ENCODE assay signal across 1 cellular context in the genomic region with DNA sequence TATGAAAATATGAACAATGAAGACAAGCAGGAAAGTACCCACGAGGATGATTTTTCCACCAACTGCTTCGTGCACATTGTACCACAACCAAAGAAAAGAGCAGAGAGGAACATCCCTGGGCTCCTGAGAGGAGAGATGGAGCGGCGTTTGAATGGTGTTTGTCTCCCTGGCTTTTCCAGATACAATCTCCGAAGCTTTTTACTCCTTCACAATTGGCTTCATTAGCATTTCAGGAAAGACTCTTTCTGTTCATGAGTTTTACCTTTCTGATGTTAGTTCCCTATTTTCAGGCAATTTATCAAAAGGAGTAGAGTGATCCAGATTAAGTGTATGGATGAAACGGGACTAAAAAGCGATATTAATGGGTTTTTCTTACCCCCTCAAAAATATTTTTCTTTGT.
TF ChIP-seq lines count a peak whose summit lies in the region.

No MANE protein-coding gene starts in this region.

TF ChIP-seq in K562, 482 proteins besides CTCF, POLR2A, EP300 and RAD21 (continued from another document):
- TF ChIP-seq, protein P1, sequence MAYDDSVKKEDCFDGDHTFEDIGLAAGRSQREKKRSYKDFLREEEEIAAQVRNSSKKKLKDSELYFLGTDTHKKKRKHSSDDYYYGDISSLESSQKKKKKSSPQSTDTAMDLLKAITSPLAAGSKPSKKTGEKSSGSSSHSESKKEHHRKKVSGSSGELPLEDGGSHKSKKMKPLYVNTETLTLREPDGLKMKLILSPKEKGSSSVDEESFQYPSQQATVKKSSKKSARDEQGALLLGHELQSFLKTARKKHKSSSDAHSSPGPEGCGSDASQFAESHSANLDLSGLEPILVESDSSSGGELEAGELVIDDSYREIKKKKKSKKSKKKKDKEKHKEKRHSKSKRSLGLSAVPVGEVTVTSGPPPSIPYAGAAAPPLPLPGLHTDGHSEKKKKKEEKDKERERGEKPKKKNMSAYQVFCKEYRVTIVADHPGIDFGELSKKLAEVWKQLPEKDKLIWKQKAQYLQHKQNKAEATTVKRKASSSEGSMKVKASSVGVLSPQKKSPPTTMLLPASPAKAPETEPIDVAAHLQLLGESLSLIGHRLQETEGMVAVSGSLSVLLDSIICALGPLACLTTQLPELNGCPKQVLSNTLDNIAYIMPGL (CRISPR knock-in tag; IDR thresholded peaks at IDR 0.05), result no peak
- TF ChIP-seq, protein P2, sequence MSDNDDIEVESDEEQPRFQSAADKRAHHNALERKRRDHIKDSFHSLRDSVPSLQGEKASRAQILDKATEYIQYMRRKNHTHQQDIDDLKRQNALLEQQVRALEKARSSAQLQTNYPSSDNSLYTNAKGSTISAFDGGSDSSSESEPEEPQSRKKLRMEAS (CRISPR knock-in tag; IDR thresholded peaks at IDR 0.05), result no peak
- TF ChIP-seq ZEB2 (IDR thresholded peaks at IDR 0.05), result no peak
- TF ChIP-seq PHF21A (IDR thresholded peaks at IDR 0.05; ENCODE audit: borderline replicate concordance, low read depth), result no peak
- TF ChIP-seq, protein P3, sequence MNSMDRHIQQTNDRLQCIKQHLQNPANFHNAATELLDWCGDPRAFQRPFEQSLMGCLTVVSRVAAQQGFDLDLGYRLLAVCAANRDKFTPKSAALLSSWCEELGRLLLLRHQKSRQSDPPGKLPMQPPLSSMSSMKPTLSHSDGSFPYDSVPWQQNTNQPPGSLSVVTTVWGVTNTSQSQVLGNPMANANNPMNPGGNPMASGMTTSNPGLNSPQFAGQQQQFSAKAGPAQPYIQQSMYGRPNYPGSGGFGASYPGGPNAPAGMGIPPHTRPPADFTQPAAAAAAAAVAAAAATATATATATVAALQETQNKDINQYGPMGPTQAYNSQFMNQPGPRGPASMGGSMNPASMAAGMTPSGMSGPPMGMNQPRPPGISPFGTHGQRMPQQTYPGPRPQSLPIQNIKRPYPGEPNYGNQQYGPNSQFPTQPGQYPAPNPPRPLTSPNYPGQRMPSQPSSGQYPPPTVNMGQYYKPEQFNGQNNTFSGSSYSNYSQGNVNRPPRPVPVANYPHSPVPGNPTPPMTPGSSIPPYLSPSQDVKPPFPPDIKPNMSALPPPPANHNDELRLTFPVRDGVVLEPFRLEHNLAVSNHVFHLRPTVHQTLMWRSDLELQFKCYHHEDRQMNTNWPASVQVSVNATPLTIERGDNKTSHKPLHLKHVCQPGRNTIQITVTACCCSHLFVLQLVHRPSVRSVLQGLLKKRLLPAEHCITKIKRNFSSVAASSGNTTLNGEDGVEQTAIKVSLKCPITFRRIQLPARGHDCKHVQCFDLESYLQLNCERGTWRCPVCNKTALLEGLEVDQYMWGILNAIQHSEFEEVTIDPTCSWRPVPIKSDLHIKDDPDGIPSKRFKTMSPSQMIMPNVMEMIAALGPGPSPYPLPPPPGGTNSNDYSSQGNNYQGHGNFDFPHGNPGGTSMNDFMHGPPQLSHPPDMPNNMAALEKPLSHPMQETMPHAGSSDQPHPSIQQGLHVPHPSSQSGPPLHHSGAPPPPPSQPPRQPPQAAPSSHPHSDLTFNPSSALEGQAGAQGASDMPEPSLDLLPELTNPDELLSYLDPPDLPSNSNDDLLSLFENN (IDR thresholded peaks at IDR 0.05; ENCODE audit: low read depth in 2 of 2, low read length in 2 of 2), result no peak
- no peak for TF ChIP-seq TAF9B (IDR thresholded peaks at IDR 0.05; ENCODE audit: partially characterized antibody)
- no peak for TF ChIP-seq TFAM (CRISPR knock-in tag; conservative IDR thresholded peaks at IDR 0.05)
- no peak for TF ChIP-seq HOXB6 (CRISPR knock-in tag; IDR thresholded peaks at IDR 0.05; ENCODE audit: borderline replicate concordance)
- no peak for TF ChIP-seq GTF2A2 (tag; IDR thresholded peaks at IDR 0.05)
- TF ChIP-seq SLC30A9 (CRISPR knock-in tag; IDR thresholded peaks at IDR 0.05), result no peak
TF ChIP-seq in K562: peak in this region for 0.
